Comparison of ENCODE assay signal across 8 cellular contexts in genomic region chr10:14185501-14186045, GRCh38.
DNase-seq lines count a peak whose midpoint lies in the region; ATAC-seq, FAIRE-seq and TF ChIP-seq lines count a peak whose summit lies in the region.

No MANE protein-coding gene starts in this region.

- intact Hi-C loops in activated CD4-positive, alpha-beta T cell treated with anti-CD3 and anti-CD28 coated beads for 36 hours (cut with DNase I, micrococcal nuclease): loop anchor here (1.0 to 10.0 kb wide), 11 partner anchors 176 to 769 kb away; partner anchors contain the start of genes CDNF (in 2 of the 2), HSPA14 (in 2 of the 2), MSANTD7 (in 2 of the 2) and DCLRE1C (in 1 of the 2)

- FAIRE-seq in D721Med (lab: Jason Lieb, UNC): no peak

- TF ChIP-seq POLR2A in NB4 (IDR thresholded peaks at IDR 0.05; ENCODE audit: extremely low read depth, insufficient read length): peak; percentile 60

- H3K4me3 ChIP-seq in NB4 (ENCODE audit: low read depth, low read length): no peak overlapping the region
- H3K4me3 ChIP-seq in fibroblast of mammary gland (ENCODE audit: control insufficient read depth, low read depth, low read length): no peak overlapping the region

- H3K9me3 Mint-ChIP-seq in activated CD4-positive, alpha-beta T cell treated with anti-CD3 and anti-CD28 coated beads for 36 hours (ENCODE audit: low read depth): no peaks in the 10 kb centered on the region

- POLR2A ChIA-PET in activated CD4-positive, alpha-beta T cell treated with anti-CD3 and anti-CD28 coated beads for 36 hours (lab: Charles Lee): interaction anchor here (0.5 to 3.1 kb wide), 72 partner anchors 8 to 1023 kb away, joined by 3 to 48 read pairs (median 4); partner anchors contain the start of genes CDNF, DCLRE1C, HSPA14 and MSANTD7

- H3K27ac Mint-ChIP-seq in activated CD4-positive, alpha-beta T cell treated with anti-CD3 and anti-CD28 coated beads for 36 hours: peak overlapping the region; percentile 97

- DNase-seq in NB4 (ENCODE audit: low read depth) (peak; percentile 77), fibroblast of mammary gland (ENCODE audit: low read depth) (peak; percentile 43), D721Med (ENCODE audit: insufficient read length, low spot score) (no peak), cerebellum (ENCODE audit: low spot score) (no peak)
- peak; percentile 73 for DNase-seq in activated CD4-positive, alpha-beta T cell treated with anti-CD3 and anti-CD28 coated beads for 36 hours
- DNase-seq in stimulated activated CD4-positive, alpha-beta T cell treated with anti-CD3 and anti-CD28 coated beads, Interleukin-4, amount 100 ng/mL, for 48 hours (ENCODE audit: low read depth in 2 of 2): peak; percentile 46 to 54

- H3K36me3 Mint-ChIP-seq in activated CD4-positive, alpha-beta T cell treated with anti-CD3 and anti-CD28 coated beads for 36 hours (ENCODE audit: low read depth): peaks cover 2% of the 10 kb centered on the region

- CTCF ChIA-PET in activated CD4-positive, alpha-beta T cell treated with anti-CD3 and anti-CD28 coated beads for 36 hours (lab: Charles Lee): interaction anchor here (0.8 to 3.6 kb wide), 5 partner anchors 11 to 402 kb away, joined by 3 to 35 read pairs (median 4); no protein-coding TSS in a partner anchor

- ATAC-seq in GM18517 (IDR thresholded peaks at IDR 0.05; ENCODE audit: unreplicated experiment) (peak; percentile 89), HG02571 (IDR thresholded peaks at IDR 0.05; ENCODE audit: unreplicated experiment) (peak; percentile 75)
- ATAC-seq in activated CD4-positive, alpha-beta T cell treated with anti-CD3 and anti-CD28 coated beads for 36 hours: peak; percentile 92

- TF ChIP-seq CTCF in NB4 (IDR thresholded peaks at IDR 0.05; ENCODE audit: low read depth, low read length) (no peak), fibroblast of mammary gland (conservative IDR thresholded peaks at IDR 0.05; ENCODE audit: control insufficient read depth, insufficient read depth, low read depth, low read length) (no peak), D721Med (IDR thresholded peaks at IDR 0.05; ENCODE audit: insufficient read depth, missing control alignments) (no peak)

- peak overlapping the region; percentile 63 for H3K4me3 Mint-ChIP-seq in activated CD4-positive, alpha-beta T cell treated with anti-CD3 and anti-CD28 coated beads for 36 hours

- H3K27me3 Mint-ChIP-seq in activated CD4-positive, alpha-beta T cell treated with anti-CD3 and anti-CD28 coated beads for 36 hours: peaks cover 28% of the 10 kb centered on the region

- peaks cover 31% of the 10 kb centered on the region for H3K4me1 Mint-ChIP-seq in activated CD4-positive, alpha-beta T cell treated with anti-CD3 and anti-CD28 coated beads for 36 hours

Comparison
In these comparisons a context has a peak if more than half of its experiments do, and no peak if none do; other contexts are left out.
1. DNase-seq: peak in NB4 (single experiment), activated CD4-positive, alpha-beta T cell treated with anti-CD3 and anti-CD28 coated beads for 36 hours (single experiment), fibroblast of mammary gland (single experiment) and stimulated activated CD4-positive, alpha-beta T cell treated with anti-CD3 and anti-CD28 coated beads, Interleukin-4, amount 100 ng/mL, for 48 hours (2 of 2); none in D721Med (single experiment) and cerebellum (single experiment).
2. Peak in every context shown above with its lines, with median percentiles within 50 percentile points of each other: ATAC-seq.